ENCODE assay signal across 10 cellular contexts in the genomic region with DNA sequence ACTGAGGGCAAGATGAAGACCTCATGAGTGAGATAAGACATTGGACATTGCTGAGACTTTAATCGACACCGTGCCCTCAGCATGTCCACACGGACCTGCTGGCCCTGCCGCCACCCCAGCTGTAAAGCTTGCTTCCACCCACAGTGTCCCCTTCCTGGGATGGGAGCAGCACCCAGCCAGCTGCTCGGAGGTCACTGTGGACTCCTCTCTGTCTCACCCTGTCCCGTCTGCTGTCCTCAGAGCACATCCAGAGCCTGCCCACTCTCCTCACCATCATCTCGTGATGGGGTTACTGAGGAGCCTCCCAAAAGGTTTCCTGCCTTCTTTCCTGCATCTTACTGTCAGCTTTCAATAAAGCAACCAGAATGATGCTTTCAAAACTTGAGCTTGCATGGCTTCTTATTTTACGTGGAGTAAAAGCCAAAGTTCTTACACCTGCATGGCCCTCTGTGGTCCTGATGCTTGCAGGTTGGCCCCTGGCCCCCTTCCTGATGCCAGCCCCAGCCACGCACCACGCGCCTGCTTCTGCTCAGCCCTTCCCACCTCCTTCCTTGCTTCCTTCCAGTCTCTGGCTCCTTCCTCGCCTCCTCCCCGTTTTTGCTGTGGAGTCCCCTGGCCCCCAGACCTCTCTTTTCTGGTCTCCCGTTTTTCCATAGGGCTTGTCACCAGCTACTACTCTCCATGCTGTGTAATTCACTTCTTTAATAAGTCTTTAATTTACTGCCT.
A peak's percentile ranks its signal among the peaks of the same experiment; 100 is the strongest.
DNase-seq lines count a peak whose midpoint lies in the region; ATAC-seq and TF ChIP-seq lines count a peak whose summit lies in the region.
"Had no signal": no experiment of that assay in that cellular context is flagged by ENCODE, and none has a peak within 500 bp of the region (broad histone marks: within the 10 kb centered on the region; RNA-seq: fewer than 3 reads in every experiment).

No MANE protein-coding gene starts in this region.

- no peaks in the 10 kb centered on the region for H3K36me3 ChIP-seq in CD8-positive, alpha-beta T cell (ENCODE audit: insufficient read depth, low read length)
- H3K36me3 ChIP-seq in OCI-LY1 (ENCODE audit: insufficient read depth, low read length) (no peaks in the 10 kb centered on the region), colonic mucosa (no peaks in the 10 kb centered on the region), trophoblast cell (ENCODE audit: control insufficient read depth in 1 of 2, insufficient read depth in 2 of 2, low read length in 2 of 2) (peaks cover 0 to 3% of the 10 kb centered on the region in 2 experiments), MM.1S (replicated peaks; ENCODE audit: insufficient read depth, low read length) (no peaks in the 10 kb centered on the region)
- H3K36me3 ChIP-seq: sigmoid colon had no signal

- H4K91ac ChIP-seq in trophoblast cell (ENCODE audit: low read depth, low read length), result no peak overlapping the region

- H3K27ac Mint-ChIP-seq in CD8-positive, alpha-beta T cell, result peak overlapping the region; percentile 98

- no peak overlapping the region for H2BK120ac ChIP-seq in trophoblast cell (ENCODE audit: insufficient read depth, low read length, poor library complexity)

- H3F3A ChIP-seq in OCI-LY1 (ENCODE audit: insufficient read depth, low read length) (peaks cover 7% of the 10 kb centered on the region; the same call in 1 of the 2 replicates), MM.1S (ENCODE audit: insufficient read depth, low read length) (peaks cover 22% of the 10 kb centered on the region)

- no peak overlapping the region for H2AFZ ChIP-seq in OCI-LY1 (ENCODE audit: low read length)
- no peak overlapping the region for H2AFZ ChIP-seq in trophoblast cell (ENCODE audit: insufficient read depth, low read length, poor library complexity)
- H2AFZ ChIP-seq in MM.1S (ENCODE audit: low read length), result no peak overlapping the region

- H3K4me2 ChIP-seq in OCI-LY1 (ENCODE audit: low read length) (peak overlapping the region; percentile 48), trophoblast cell (ENCODE audit: low read length) (no peak overlapping the region), MM.1S (ENCODE audit: low read depth, low read length) (no peak overlapping the region)

- H3K27me3 Mint-ChIP-seq in CD8-positive, alpha-beta T cell (ENCODE audit: low read depth), result no peaks in the 10 kb centered on the region

- H3K18ac ChIP-seq in trophoblast cell (ENCODE audit: low read length), result peak overlapping the region; percentile 8

- H3K9me3 ChIP-seq in CD8-positive, alpha-beta T cell (ENCODE audit: low read length), result no peaks in the 10 kb centered on the region
- no peaks in the 10 kb centered on the region for H3K9me3 ChIP-seq in OCI-LY1 (ENCODE audit: low read length)
- no peaks in the 10 kb centered on the region for H3K9me3 ChIP-seq in colonic mucosa
- no peaks in the 10 kb centered on the region for H3K9me3 ChIP-seq in trophoblast cell (ENCODE audit: insufficient read depth, low read depth, low read length)
- no peaks in the 10 kb centered on the region for H3K9me3 ChIP-seq in MM.1S (replicated peaks; ENCODE audit: insufficient read depth, low read length)
- H3K9me3 ChIP-seq: sigmoid colon had no signal

- peak overlapping the region; percentile 89 for H3K4me3 Mint-ChIP-seq in CD8-positive, alpha-beta T cell

- peak in 1 of 7 experiments; percentile 48 for DNase-seq in CD8-positive, alpha-beta T cell
- DNase-seq in colonic mucosa (no peak), trophoblast cell (no peak), NCI-H2196 treated with DMSO at 0.1 percent for 48 hours (lab: John Stamatoyannopoulos, UW; ENCODE audit: unreplicated experiment) (no peak), substantia nigra (lab: John Stamatoyannopoulos, UW) (no peak), MM.1S (no peak)
- DNase-seq: SIG-M5, sigmoid colon had no signal

- WGBS in trophoblast cell (ENCODE audit: extremely low coverage, insufficient coverage, insufficient read length), result no CpG with 5 or more reads among the region's 14 CpGs

- no peak overlapping the region for H3K14ac ChIP-seq in trophoblast cell (ENCODE audit: low read length)

- H3K9ac ChIP-seq in OCI-LY1 (ENCODE audit: low read length) (no peak overlapping the region; the same call in 1 of the 2 replicates), colonic mucosa (ENCODE audit: low read depth in 2 of 2, low read length in 2 of 2) (peak overlapping the region in 1 of 2 donors; percentile 60), trophoblast cell (ENCODE audit: low read length) (no peak overlapping the region), MM.1S (ENCODE audit: low read length) (no peak overlapping the region)

- no peak overlapping the region for H3K4ac ChIP-seq in trophoblast cell (ENCODE audit: low read depth, low read length)

- no peak overlapping the region for H4K8ac ChIP-seq in trophoblast cell (ENCODE audit: low read depth, low read length)

- intact Hi-C loops in CD8-positive, alpha-beta T cell (cut with DNase I, micrococcal nuclease), result loop anchor here in 1 of 2 experiments (1.0 kb wide), 1 partner anchor 12 kb away; no protein-coding TSS in a partner anchor
- intact Hi-C loops in colonic mucosa (cut with DNase I), result no loop called here

- no peaks in the 10 kb centered on the region for H3K79me2 ChIP-seq in OCI-LY1 (ENCODE audit: insufficient read depth, low read length)
- H3K79me2 ChIP-seq in trophoblast cell (ENCODE audit: control insufficient read depth, insufficient read depth, low read length, poor library complexity), result no peaks in the 10 kb centered on the region
- peaks cover 68% of the 10 kb centered on the region for H3K79me2 ChIP-seq in MM.1S (ENCODE audit: low read length)

- H4K20me1 ChIP-seq in OCI-LY1 (ENCODE audit: insufficient read depth, low read length) (no peaks in the 10 kb centered on the region), MM.1S (ENCODE audit: insufficient read depth, low read length) (no peaks in the 10 kb centered on the region)

- H3K9me2 ChIP-seq in OCI-LY1 (ENCODE audit: low read depth, low read length), result no peaks in the 10 kb centered on the region
- H3K9me2 ChIP-seq in MM.1S (replicated peaks; ENCODE audit: insufficient read depth, low read length), result no peaks in the 10 kb centered on the region

- no peak for ATAC-seq in CD8-positive, alpha-beta T cell
- ATAC-seq in GM18502 (IDR thresholded peaks at IDR 0.05; ENCODE audit: poor library complexity, unreplicated experiment), result no peak

- peaks cover 92% of the 10 kb centered on the region for H3K4me1 ChIP-seq in CD8-positive, alpha-beta T cell (ENCODE audit: insufficient read depth, low read length)
- H3K4me1 ChIP-seq in OCI-LY1 (ENCODE audit: insufficient read depth, low read length, severe bottlenecking), result peaks cover 59% of the 10 kb centered on the region
- H3K4me1 ChIP-seq in colonic mucosa, result peaks cover 24% of the 10 kb centered on the region
- H3K4me1 ChIP-seq in trophoblast cell (ENCODE audit: control insufficient read depth in 1 of 2, insufficient read depth in 2 of 2, low read length in 2 of 2), result peaks cover 7 to 12% of the 10 kb centered on the region in 2 experiments
- H3K4me1 ChIP-seq in MM.1S (ENCODE audit: low read length), result peaks cover 24% of the 10 kb centered on the region

- no peak overlapping the region for H2BK12ac ChIP-seq in trophoblast cell (ENCODE audit: low read length)

- no peak overlapping the region for H2BK5ac ChIP-seq in trophoblast cell (ENCODE audit: low read depth, low read length, poor library complexity)

- POLR2A ChIA-PET in CD8-positive, alpha-beta T cell (lab: Charles Lee), result interaction anchor here (0.6 to 1.8 kb wide), 10 partner anchors 8 to 771 kb away, joined by 3 to 7 read pairs (median 4); no protein-coding TSS in a partner anchor

- no peak overlapping the region for H3K23ac ChIP-seq in trophoblast cell (ENCODE audit: low read length)

- peaks cover 27% of the 10 kb centered on the region for H3K36me3 Mint-ChIP-seq in CD8-positive, alpha-beta T cell

- no peak for TF ChIP-seq CTCF in CD8-positive, alpha-beta T cell (IDR thresholded peaks at IDR 0.05)
- no peak for TF ChIP-seq CTCF in OCI-LY1 (IDR thresholded peaks at IDR 0.05; ENCODE audit: low read length)
- TF ChIP-seq CTCF in colonic mucosa (IDR thresholded peaks at IDR 0.05), result no peak
- no peak for TF ChIP-seq CTCF in MM.1S (IDR thresholded peaks at IDR 0.05; ENCODE audit: low read length)

- H3K4me1 Mint-ChIP-seq in CD8-positive, alpha-beta T cell (ENCODE audit: low read depth), result peaks cover 92% of the 10 kb centered on the region

- H3K27ac ChIP-seq in CD8-positive, alpha-beta T cell (ENCODE audit: low read depth, low read length), result peak overlapping the region; percentile 51
- peak overlapping the region; percentile 27 for H3K27ac ChIP-seq in OCI-LY1 (ENCODE audit: low read depth, low read length, poor library complexity, severe bottlenecking)
- H3K27ac ChIP-seq in colonic mucosa, result peak overlapping the region; percentile 84
- H3K27ac ChIP-seq in trophoblast cell (ENCODE audit: low read depth, low read length), result no peak overlapping the region
- no peak overlapping the region for H3K27ac ChIP-seq in substantia nigra (ENCODE audit: low read depth, low read length, poor library complexity, severe bottlenecking)
- no peak overlapping the region for H3K27ac ChIP-seq in MM.1S (ENCODE audit: low read length)

- no peaks in the 10 kb centered on the region for H3K79me1 ChIP-seq in trophoblast cell (ENCODE audit: low read length)

- CTCF ChIA-PET in CD8-positive, alpha-beta T cell (lab: Charles Lee), result interaction anchor here (1.2 to 37.8 kb wide), 6 partner anchors 9 to 170 kb away, joined by 3 to 847 read pairs (median 5); a partner anchor contains a TSS

- no peaks in the 10 kb centered on the region for H3K27me3 ChIP-seq in CD8-positive, alpha-beta T cell (ENCODE audit: insufficient read depth, low read length)
- H3K27me3 ChIP-seq in OCI-LY1 (ENCODE audit: insufficient read depth, low read length) (no peaks in the 10 kb centered on the region), colonic mucosa (no peaks in the 10 kb centered on the region), trophoblast cell (ENCODE audit: insufficient read depth, low read length) (no peaks in the 10 kb centered on the region), MM.1S (replicated peaks; ENCODE audit: insufficient read depth, low read length) (no peaks in the 10 kb centered on the region)
- H3K27me3 ChIP-seq: sigmoid colon had no signal

- peak overlapping the region; percentile 25 for H3K4me3 ChIP-seq in CD8-positive, alpha-beta T cell (ENCODE audit: low read depth, low read length)
- H3K4me3 ChIP-seq in OCI-LY1 (ENCODE audit: low read depth, low read length, poor library complexity, severe bottlenecking) (no peak overlapping the region), colonic mucosa (no peak overlapping the region), trophoblast cell (ENCODE audit: low read depth, low read length) (no peak overlapping the region), MM.1S (ENCODE audit: low read length) (no peak overlapping the region)
- H3K4me3 ChIP-seq: sigmoid colon had no signal

- H3K9me3 Mint-ChIP-seq in CD8-positive, alpha-beta T cell, result no peaks in the 10 kb centered on the region

- H2AK5ac ChIP-seq in trophoblast cell (ENCODE audit: low read length), result no peak overlapping the region

- no peak overlapping the region for H4K12ac ChIP-seq in trophoblast cell (ENCODE audit: low read depth, low read length)

Comparison
In these comparisons a context has a peak if more than half of its experiments do, and no peak if none do; other contexts are left out.
1. H3K27ac ChIP-seq: peak in CD8-positive, alpha-beta T cell (single experiment), OCI-LY1 (single experiment) and colonic mucosa (single experiment); none in trophoblast cell (single experiment), substantia nigra (single experiment) and MM.1S (single experiment).